In the genomic region with DNA sequence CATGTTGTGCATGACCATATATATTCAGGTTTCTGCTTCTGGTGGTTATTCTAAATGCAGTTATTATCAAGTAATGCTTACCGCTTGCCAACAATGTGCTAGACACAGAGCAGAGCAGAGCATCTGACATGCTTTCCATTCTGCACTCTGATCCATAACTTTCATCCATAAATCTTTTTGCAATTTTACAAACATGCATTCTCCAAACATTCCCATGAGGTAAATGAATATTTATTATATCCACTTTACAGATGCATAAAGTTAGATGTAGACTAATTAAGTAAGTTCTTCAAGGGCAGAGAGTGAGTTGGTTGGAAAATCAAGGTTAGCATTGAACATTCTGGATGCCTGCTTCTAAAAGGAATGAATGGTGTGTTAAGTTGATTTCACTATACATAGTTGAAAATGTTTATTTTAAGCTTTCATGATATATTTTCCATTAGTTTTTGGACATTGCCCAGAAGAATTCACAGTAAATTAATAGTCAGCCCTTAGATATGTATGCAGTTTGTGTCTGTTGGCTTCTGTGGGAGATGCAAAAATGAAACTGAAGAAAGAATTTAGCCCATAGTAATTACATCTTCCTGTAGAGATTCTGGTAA, we compare ENCODE assay signal across 7 cellular contexts.
"Had no signal": no experiment of that assay in that cellular context is flagged by ENCODE, and none has a peak within 500 bp of the region (broad histone marks: within the 10 kb centered on the region; RNA-seq: fewer than 3 reads in every experiment).

No MANE protein-coding gene starts in this region.

- H3K36me3 Mint-ChIP-seq: IgD-negative memory B cell had no signal

- ATAC-seq: HCT116, HepG2 had no signal

- H3K27me3 Mint-ChIP-seq: IgD-negative memory B cell had no signal

- H3K4me3 Mint-ChIP-seq: HFFc6, IgD-negative memory B cell had no signal

- H3K27ac Mint-ChIP-seq: HFFc6, IgD-negative memory B cell had no signal

- DNase-seq: GM23248, GOT3, H7, HFFc6 had no signal

- H3K9me3 Mint-ChIP-seq: IgD-negative memory B cell had no signal
